ENCODE assay signal across 1 cellular context in genomic region chr1:207319207-207319606, GRCh38.
TF ChIP-seq lines count a peak whose summit lies in the region.

No MANE protein-coding gene starts in this region.

TF ChIP-seq in HepG2, 621 proteins besides CTCF, POLR2A, EP300 and RAD21:
- TF ChIP-seq ZSCAN29 (CRISPR knock-in tag; conservative IDR thresholded peaks at IDR 0.05) = no peak
- no peak for TF ChIP-seq HDAC1 (CRISPR knock-in tag; IDR thresholded peaks at IDR 0.05)
- no peak for TF ChIP-seq MIXL1 (CRISPR knock-in tag; IDR thresholded peaks at IDR 0.05)
- no peak for TF ChIP-seq ZZZ3 (CRISPR knock-in tag; IDR thresholded peaks at IDR 0.05; ENCODE audit: borderline replicate concordance)
- TF ChIP-seq, protein P1, sequence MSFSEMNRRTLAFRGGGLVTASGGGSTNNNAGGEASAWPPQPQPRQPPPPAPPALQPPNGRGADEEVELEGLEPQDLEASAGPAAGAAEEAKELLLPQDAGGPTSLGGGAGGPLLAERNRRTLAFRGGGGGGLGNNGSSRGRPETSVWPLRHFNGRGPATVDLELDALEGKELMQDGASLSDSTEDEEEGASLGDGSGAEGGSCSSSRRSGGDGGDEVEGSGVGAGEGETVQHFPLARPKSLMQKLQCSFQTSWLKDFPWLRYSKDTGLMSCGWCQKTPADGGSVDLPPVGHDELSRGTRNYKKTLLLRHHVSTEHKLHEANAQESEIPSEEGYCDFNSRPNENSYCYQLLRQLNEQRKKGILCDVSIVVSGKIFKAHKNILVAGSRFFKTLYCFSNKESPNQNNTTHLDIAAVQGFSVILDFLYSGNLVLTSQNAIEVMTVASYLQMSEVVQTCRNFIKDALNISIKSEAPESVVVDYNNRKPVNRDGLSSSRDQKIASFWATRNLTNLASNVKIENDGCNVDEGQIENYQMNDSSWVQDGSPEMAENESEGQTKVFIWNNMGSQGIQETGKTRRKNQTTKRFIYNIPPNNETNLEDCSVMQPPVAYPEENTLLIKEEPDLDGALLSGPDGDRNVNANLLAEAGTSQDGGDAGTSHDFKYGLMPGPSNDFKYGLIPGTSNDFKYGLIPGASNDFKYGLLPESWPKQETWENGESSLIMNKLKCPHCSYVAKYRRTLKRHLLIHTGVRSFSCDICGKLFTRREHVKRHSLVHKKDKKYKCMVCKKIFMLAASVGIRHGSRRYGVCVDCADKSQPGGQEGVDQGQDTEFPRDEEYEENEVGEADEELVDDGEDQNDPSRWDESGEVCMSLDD (CRISPR knock-in tag; IDR thresholded peaks at IDR 0.05; ENCODE audit: borderline replicate concordance) = no peak
- no peak for TF ChIP-seq ZNF549 (CRISPR knock-in tag; IDR thresholded peaks at IDR 0.05)
- TF ChIP-seq SSRP1 (CRISPR knock-in tag; IDR thresholded peaks at IDR 0.05) = no peak
